In genomic region chr3:197951392-197951990, GRCh38 we compare ENCODE assay signal across 9 cellular contexts. TPM values are rescaled to one million over a fixed set of nuclear protein-coding genes. Genes with fewer than 3 reads are reported as not detected.
DNase-seq lines count a peak whose midpoint lies in the region; TF ChIP-seq lines count a peak whose summit lies in the region.
"Had no signal": no experiment of that assay in that cellular context is flagged by ENCODE, and none has a peak within 500 bp of the region (broad histone marks: within the 10 kb centered on the region; RNA-seq: fewer than 3 reads in every experiment).

No MANE protein-coding gene starts in this region.

- H3K27ac ChIP-seq in ACC112 (ENCODE audit: low read depth, low read length) = peak overlapping the region; percentile 97; the same call in 1 of the 2 replicates
- H3K27ac ChIP-seq in HUES6 (ENCODE audit: low read depth, low read length) = peak overlapping the region; percentile 99; the same call in 1 of the 2 replicates
- H3K27ac ChIP-seq in mammary epithelial cell (ENCODE audit: insufficient read depth, low read depth, low read length) = peak overlapping the region; percentile 95
- no peak overlapping the region for H3K27ac ChIP-seq in muscle layer of colon (ENCODE audit: low read depth, low read length)

- H3K79me2 ChIP-seq in ACC112 (ENCODE audit: control insufficient read depth, insufficient read depth, low read length, unreplicated experiment) (peaks cover 49% of the 10 kb centered on the region), mammary epithelial cell (ENCODE audit: insufficient read depth, low read length) (peaks cover 59% of the 10 kb centered on the region)

- H3K4me2 ChIP-seq in mammary epithelial cell (ENCODE audit: insufficient read depth, low read depth, low read length) = peak overlapping the region; percentile 67

- DNase-seq in mammary epithelial cell (no peak), NCI-H128 (lab: John Stamatoyannopoulos, UW; ENCODE audit: unreplicated experiment) (no peak), cortex of kidney (lab: John Stamatoyannopoulos, UW) (no peak), Ammon's horn (ENCODE audit: low spot score) (no peak), amygdala (lab: John Stamatoyannopoulos, UW) (no peak)
- DNase-seq: NCI-H187 had no signal

- intact Hi-C loops in mammary epithelial cell (cut with micrococcal nuclease) = no loop called here

- no peaks in the 10 kb centered on the region for H3K9me3 ChIP-seq in HUES6 (ENCODE audit: control insufficient read depth, insufficient read depth, low read depth, low read length)
- no peaks in the 10 kb centered on the region for H3K9me3 ChIP-seq in mammary epithelial cell (replicated peaks; ENCODE audit: insufficient read depth, low read length)
- no peaks in the 10 kb centered on the region for H3K9me3 ChIP-seq in muscle layer of colon (ENCODE audit: low read length)

- 90% methylated on average over 19 of the region's 21 CpGs for WGBS in mammary epithelial cell (ENCODE audit: low coverage, missing lambda C conversion rate)

- no TSS peak for BruUV-seq in mammary epithelial cell (replicated peaks; lab: Mats Ljungman, UMichigan)

- dilution Hi-C loops in mammary epithelial cell (cut with HindIII; ENCODE audit: low sequenced_read_pairs) = no loop called here

- H2AFZ ChIP-seq in ACC112 (ENCODE audit: low read length, unreplicated experiment) (no peak overlapping the region), mammary epithelial cell (ENCODE audit: low read depth, low read length) (no peak overlapping the region)

- peaks cover 32% of the 10 kb centered on the region for H3K4me1 ChIP-seq in ACC112 (ENCODE audit: control insufficient read depth, insufficient read depth, low read length, unreplicated experiment)
- peaks cover 2% of the 10 kb centered on the region; the same call in 1 of the 2 replicates for H3K4me1 ChIP-seq in HUES6 (ENCODE audit: control insufficient read depth, insufficient read depth, low read length)
- H3K4me1 ChIP-seq in mammary epithelial cell (ENCODE audit: insufficient read depth, low read length) = peaks cover 14% of the 10 kb centered on the region
- H3K4me1 ChIP-seq in muscle layer of colon (ENCODE audit: insufficient read depth, low read length) = peaks cover 26% of the 10 kb centered on the region

- H3K4me3 ChIP-seq in ACC112 (ENCODE audit: low read depth, low read length) (peak overlapping the region; percentile 92), HUES6 (ENCODE audit: low read depth, low read length) (peak overlapping the region; percentile 95), mammary epithelial cell (replicated peaks in 1 of 3; ENCODE audit: insufficient read depth in 1 of 3, low read depth in 2 of 3, low read length in 3 of 3) (peak overlapping the region; percentile 58 to 95 (median 74)), muscle layer of colon (ENCODE audit: low read depth in 1 of 2, low read length in 2 of 2) (peak overlapping the region in 1 of 2 donors; percentile 98)

- in situ Hi-C loops in mammary epithelial cell (cut with MboI; ENCODE audit: low sequenced_read_pairs in 2 of 2) = no loop called here

- peak overlapping the region; percentile 98 for H3K9ac ChIP-seq in HUES6 (ENCODE audit: low read length)
- H3K9ac ChIP-seq in mammary epithelial cell (ENCODE audit: insufficient read depth, low read length) = peak overlapping the region; percentile 100
- peak overlapping the region; percentile 100 for H3K9ac ChIP-seq in muscle layer of colon (ENCODE audit: low read length)

- peaks cover 53% of the 10 kb centered on the region for H3K36me3 ChIP-seq in ACC112 (ENCODE audit: insufficient read depth, low read length)
- H3K36me3 ChIP-seq in HUES6 (ENCODE audit: control insufficient read depth, insufficient read depth, low read length) = peaks cover 62% of the 10 kb centered on the region
- H3K36me3 ChIP-seq in mammary epithelial cell (ENCODE audit: insufficient read depth, low read length) = peaks cover 41% of the 10 kb centered on the region
- H3K36me3 ChIP-seq in muscle layer of colon (ENCODE audit: insufficient read depth, low read length) = peaks cover 53% of the 10 kb centered on the region

- H3K27me3 ChIP-seq in ACC112 (ENCODE audit: insufficient read depth, low read length) (no peaks in the 10 kb centered on the region), HUES6 (ENCODE audit: control insufficient read depth, insufficient read depth, low read length) (no peaks in the 10 kb centered on the region), mammary epithelial cell (ENCODE audit: insufficient read depth, low read length) (no peaks in the 10 kb centered on the region), muscle layer of colon (ENCODE audit: control insufficient read depth in 1 of 2, insufficient read depth in 2 of 2, low read length in 2 of 2) (no peaks in the 10 kb centered on the region)

- H4K20me1 ChIP-seq in mammary epithelial cell (ENCODE audit: insufficient read depth, low read length) = no peaks in the 10 kb centered on the region

- no peak for TF ChIP-seq CTCF in mammary epithelial cell (conservative IDR thresholded peaks at IDR 0.05 in 1 of 2, IDR thresholded peaks at IDR 0.05 in 1 of 2; ENCODE audit: extremely low read depth in 1 of 2, insufficient read depth in 1 of 2, low read depth in 1 of 2, low read length in 2 of 2)

- CTCF ChIA-PET in mammary epithelial cell (lab: Charles Lee; ENCODE audit: low non-redundant PET) = no interaction called here

RNA-seq across cellular contexts. Expression of gene RPL35A, which starts 1.5 kb away (rescaled TPM):
- total RNA-seq in mammary epithelial cell = 100 to 1,000 TPM; 318 to 928 TPM
- 625 TPM for polyA plus RNA-seq in mammary epithelial cell
- polyA minus RNA-seq in mammary epithelial cell = 180 TPM

RNA-seq across cellular contexts. Expression of gene LMLN, which starts 8.5 kb away (rescaled TPM):
- 10 to 100 TPM in 1 of 2 donors, 1 to 10 TPM in 1; 7.3 to 10.5 TPM for total RNA-seq in mammary epithelial cell
- polyA plus RNA-seq in mammary epithelial cell = 3.5 TPM
- polyA minus RNA-seq in mammary epithelial cell = 53.0 TPM
